Comparison of ENCODE assay signal across 15 cellular contexts in genomic region chr7:159013181-159013690, GRCh38.
DNase-seq lines count a peak whose midpoint lies in the region; ATAC-seq, FAIRE-seq and TF ChIP-seq lines count a peak whose summit lies in the region.
"Had no signal": no experiment of that assay in that cellular context is flagged by ENCODE, and none has a peak within 500 bp of the region (broad histone marks: within the 10 kb centered on the region; RNA-seq: fewer than 3 reads in every experiment).

No MANE protein-coding gene starts in this region.

- TF ChIP-seq CTCF in HCT116 (IDR thresholded peaks at IDR 0.05 in 2 of 3, conservative IDR thresholded peaks at IDR 0.05 in 1 of 3; ENCODE audit: borderline replicate concordance in 1 of 3, insufficient read depth in 1 of 3, low read depth in 2 of 3, low read length in 2 of 3) (no peak), HepG2 (CRISPR knock-in tag; IDR thresholded peaks at IDR 0.05) (no peak), stomach (IDR thresholded peaks at IDR 0.05) (no peak)

- H3K27me3 ChIP-seq in HCT116 (ENCODE audit: insufficient read depth, low read length) (no peaks in the 10 kb centered on the region), HepG2 (ENCODE audit: control insufficient read depth in 1 of 2, insufficient read depth in 2 of 2, low read length in 2 of 2) (peaks cover 9 to 53% of the 10 kb centered on the region in 2 experiments; a peak in 4 of 5 replicates), stomach (no peaks in the 10 kb centered on the region)

- H3K27ac ChIP-seq in HCT116 (ENCODE audit: low read depth, low read length) (no peak overlapping the region), cingulate gyrus (ENCODE audit: low read depth, low read length) (peak overlapping the region; percentile 87), HepG2 (ENCODE audit: extremely low read length, insufficient read depth, low read length) (no peak overlapping the region), stomach (peak overlapping the region; percentile 55 to 82 (median 71))

- H2AFZ ChIP-seq in HCT116 (ENCODE audit: low read depth, low read length, poor library complexity, severe bottlenecking) (no peak overlapping the region), HepG2 (ENCODE audit: low read length) (no peak overlapping the region)

- 35% methylated on average over 16 of the region's 18 CpGs for WGBS in HepG2 (ENCODE audit: low lambda C conversion rate)
- 73 to 83% (median 78%) methylated on average over 18 of the region's 18 CpGs for WGBS in stomach, 5 donors

- TF ChIP-seq RAD21 in HCT116 (IDR thresholded peaks at IDR 0.05; ENCODE audit: low read depth) (no peak), HepG2 (CRISPR knock-in tag; IDR thresholded peaks at IDR 0.05) (no peak)

- H3K9me3 ChIP-seq in HCT116 (ENCODE audit: control insufficient read depth in 1 of 2, insufficient read depth in 1 of 2, low read depth in 1 of 2, low read length in 2 of 2) (no peaks in the 10 kb centered on the region), HepG2 (ENCODE audit: low read length) (no peaks in the 10 kb centered on the region), stomach (no peaks in the 10 kb centered on the region)
- H3K9me3 ChIP-seq: Caco-2 had no signal

- TF ChIP-seq POLR2A in HCT116 (IDR thresholded peaks at IDR 0.05; ENCODE audit: borderline replicate concordance, extremely low read depth, insufficient read depth, insufficient read length) (no peak), HepG2 (IDR thresholded peaks at IDR 0.05; ENCODE audit: insufficient read depth in 1 of 2, low read depth in 2 of 2, low read length in 2 of 2) (no peak), stomach (IDR thresholded peaks at IDR 0.05) (no peak)

- H3K9ac ChIP-seq in HCT116 (ENCODE audit: low read length) (no peak overlapping the region), HepG2 (ENCODE audit: insufficient read depth, low read depth, low read length) (no peak overlapping the region)

- CTCF ChIA-PET in HCT116 (lab: Charles Lee) (no interaction called here), HepG2 (lab: Yijun Ruan, JAX; ENCODE audit: low intra/inter-chr PET ratio, low total read pairs) (no interaction called here)

- intact Hi-C loops in HCT116 (cut with micrococcal nuclease), result no loop called here
- intact Hi-C loops in HepG2 (cut with micrococcal nuclease; ENCODE audit: unreplicated experiment), result no loop called here
- intact Hi-C loops in stomach (cut with DNase I; ENCODE audit: low total_unique reads), result no loop called here

- in situ Hi-C loops in HepG2 (cut with HindIII; ENCODE audit: extremely low pct_ligation_motif_present, low pct_unique_long_range_greater_than_20kb), result no loop called here

- DNase-seq in HCT116 (ENCODE audit: low read depth, low spot score), result no peak
- no peak for DNase-seq in HepG2 (ENCODE audit: low spot score)
- no peak for DNase-seq in stomach
- no peak for DNase-seq in activated naive CD4-positive, alpha-beta T cell treated with anti-CD3 and anti-CD28 coated beads, Interleukin-2, amount 50 U/mL, for 16 hours
- no peak for DNase-seq in cerebellar nuclear complex (lab: John Stamatoyannopoulos, UW)
- no peak for DNase-seq in Kasumi-1 (lab: John Stamatoyannopoulos, UW)
- DNase-seq in SW 1271 (lab: John Stamatoyannopoulos, UW), result no peak
- DNase-seq: activated CD8-positive, alpha-beta memory T cell treated with anti-CD3 and anti-CD28 coated beads, Interleukin-2, amount 10 ng/mL, durations not matched to agents 7 days and 5 days; amniotic stem cell; Caco-2; immature natural killer cell; mesendoderm; NCI-H524 had no signal

- FAIRE-seq in HepG2 (lab: Jason Lieb, UNC), result no peak

- TF ChIP-seq EP300 in HepG2 (IDR thresholded peaks at IDR 0.05; ENCODE audit: low read depth in 2 of 2, low read length in 2 of 2), result no peak
- no peak for TF ChIP-seq EP300 in HepG2 (CRISPR knock-in tag; IDR thresholded peaks at IDR 0.05; ENCODE audit: borderline replicate concordance)
- no peak for TF ChIP-seq EP300 in stomach (IDR thresholded peaks at IDR 0.05)

- H3K4me3 ChIP-seq in HCT116 (replicated peaks in 1 of 2; ENCODE audit: low read depth in 1 of 2, low read length in 2 of 2) (no peak overlapping the region), HepG2 (replicated peaks in 1 of 3; ENCODE audit: insufficient read depth in 1 of 3, low read depth in 2 of 3, low read length in 3 of 3) (no peak overlapping the region), stomach (no peak overlapping the region)

- no peaks in the 10 kb centered on the region for H3K9me2 ChIP-seq in HCT116 (ENCODE audit: insufficient read depth)

- POLR2A ChIA-PET in HCT116 (lab: Charles Lee), result no interaction called here
- POLR2A ChIA-PET in HepG2 (lab: Yijun Ruan, JAX), result no interaction called here

- H3K4me1 ChIP-seq in HCT116 (ENCODE audit: control insufficient read depth in 1 of 2, insufficient read depth in 2 of 2, low read length in 2 of 2) (no peaks in the 10 kb centered on the region), HepG2 (ENCODE audit: insufficient read depth, low read length) (0 out of 2 replicates have a peak, but pooled peaks cover 8% of the 10 kb centered on the region), stomach (peaks cover 34 to 55% (median 37%) of the 10 kb centered on the region in 4 donors)

- BruUV-seq in HCT116 (replicated peaks; lab: Mats Ljungman, UMichigan), result no TSS peak
- no TSS peak for BruUV-seq in HepG2 (replicated peaks; lab: Mats Ljungman, UMichigan)

- no peaks in the 10 kb centered on the region for H3K36me3 ChIP-seq in HCT116 (ENCODE audit: control insufficient read depth in 1 of 2, insufficient read depth in 2 of 2, low read length in 2 of 2)
- no peaks in the 10 kb centered on the region for H3K36me3 ChIP-seq in HepG2 (replicated peaks in 1 of 2; ENCODE audit: control insufficient read depth in 1 of 2, insufficient read depth in 2 of 2, low read length in 2 of 2)
- no peaks in the 10 kb centered on the region for H3K36me3 ChIP-seq in stomach

- H4K20me1 ChIP-seq in HCT116 (ENCODE audit: insufficient read depth) (no peaks in the 10 kb centered on the region), HepG2 (ENCODE audit: insufficient read depth, low read length) (no peaks in the 10 kb centered on the region)

- H3K4me2 ChIP-seq in HCT116 (ENCODE audit: low read length) (no peak overlapping the region), HepG2 (ENCODE audit: low read depth, low read length) (no peak overlapping the region)

- RAD21 ChIA-PET in HCT116 (lab: Charles Lee; ENCODE audit: low non-redundant PET in 1 of 2, low total read pairs in 2 of 2, uncharacterized antibody in 2 of 2, unreplicated experiment in 2 of 2), result no interaction called here

- H3K79me2 ChIP-seq in HCT116 (ENCODE audit: insufficient read depth, low read length), result no peaks in the 10 kb centered on the region
- H3K79me2 ChIP-seq in HepG2 (ENCODE audit: insufficient read depth, low read length), result no peaks in the 10 kb centered on the region

- ATAC-seq in HCT116 (peak; percentile 28; the same call in 1 of the 2 replicates), HepG2 (no peak)
- ATAC-seq: activated CD4-positive, CD25-positive, alpha-beta regulatory T cell treated with anti-CD3 and anti-CD28 coated beads, Interleukin-2, amount 50 U/mL, for 24 hours; activated CD8-positive, alpha-beta memory T cell treated with anti-CD3 and anti-CD28 coated beads, Interleukin-2, amount 10 ng/mL, durations not matched to agents 7 days and 5 days had no signal

TF ChIP-seq in HCT116, 20 proteins besides CTCF, POLR2A, EP300 and RAD21 (continues in another document):
- TF ChIP-seq, protein P1, sequence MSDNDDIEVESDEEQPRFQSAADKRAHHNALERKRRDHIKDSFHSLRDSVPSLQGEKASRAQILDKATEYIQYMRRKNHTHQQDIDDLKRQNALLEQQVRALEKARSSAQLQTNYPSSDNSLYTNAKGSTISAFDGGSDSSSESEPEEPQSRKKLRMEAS (IDR thresholded peaks at IDR 0.05), result no peak
- TF ChIP-seq EZH2phosphoT487 (IDR thresholded peaks at IDR 0.05; ENCODE audit: borderline replicate concordance), result no peak
- no peak for TF ChIP-seq JUND (IDR thresholded peaks at IDR 0.05)
- no peak for TF ChIP-seq ZBTB33 (IDR thresholded peaks at IDR 0.05; ENCODE audit: extremely low read depth, insufficient replicate concordance, low read length)

Comparison
In these comparisons a context has a peak if more than half of its experiments do, and no peak if none do; other contexts are left out.
1. H3K27ac ChIP-seq: peak in cingulate gyrus (single experiment) and stomach (5 of 5); none in HCT116 (single experiment) and HepG2 (single experiment).